Comparison of ENCODE assay signal across 7 cellular contexts in the genomic region with DNA sequence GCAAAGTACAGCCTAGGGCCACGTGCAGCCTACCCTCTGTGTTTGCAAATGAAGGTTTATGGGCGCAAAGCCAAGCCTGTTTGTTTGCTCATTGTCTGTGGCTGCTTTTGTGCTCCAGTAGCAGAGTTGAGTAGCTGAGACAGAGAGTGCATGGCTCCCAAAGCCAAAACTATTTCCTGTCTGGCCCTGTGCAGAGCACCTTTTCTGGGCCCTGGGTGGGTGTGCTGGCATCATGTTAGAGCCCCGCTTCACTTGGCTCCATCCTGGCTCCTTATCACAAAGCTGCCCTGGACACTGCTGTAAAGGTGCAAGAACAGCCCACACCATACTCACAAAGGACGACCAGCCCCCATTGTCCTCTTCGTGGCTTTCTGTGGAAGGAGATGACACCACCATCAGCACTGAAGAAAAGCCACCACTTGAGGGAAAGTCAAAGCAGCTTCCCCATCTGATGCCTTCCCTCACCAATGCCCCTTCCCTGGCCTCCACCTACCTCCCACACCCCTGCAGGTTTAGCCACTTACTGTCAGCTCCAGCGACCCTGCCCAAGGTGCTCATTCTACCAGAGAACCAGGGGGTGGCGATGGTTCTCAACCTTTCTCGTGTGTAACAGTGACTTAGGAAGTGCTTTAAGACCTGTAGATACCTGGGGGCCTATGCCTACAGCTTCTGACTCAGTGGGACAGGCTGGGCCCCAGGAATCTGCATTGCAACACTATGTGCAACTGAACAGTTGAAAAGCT.
A peak's percentile ranks its signal among the peaks of the same experiment; 100 is the strongest.
DNase-seq lines count a peak whose midpoint lies in the region; ATAC-seq, FAIRE-seq and TF ChIP-seq lines count a peak whose summit lies in the region.

No MANE protein-coding gene starts in this region.

- no peak for FAIRE-seq in urothelium cell line (lab: Jason Lieb, UNC)

- peak; percentile 47 for TF ChIP-seq CTCF in GM13976 (IDR thresholded peaks at IDR 0.05; ENCODE audit: borderline replicate concordance, control extremely low read depth, extremely low read depth, insufficient read depth, missing control alignments)

- no peak for ATAC-seq in HG03571 (IDR thresholded peaks at IDR 0.05; ENCODE audit: unreplicated experiment)

- DNase-seq in GM13976 (ENCODE audit: low spot score) = peak; percentile 41
- DNase-seq in NCI-H345 (lab: John Stamatoyannopoulos, UW) = peak; percentile 97
- DNase-seq in activated T-cell treated with anti-CD3 and anti-CD28 coated beads, Interleukin-2, amount 50 U/mL, for 48 hours = peak; percentile 69 to 74
- peak; percentile 42 for DNase-seq in left kidney (ENCODE audit: low read depth, low spot score)
- no peak for DNase-seq in NCI-H1436 (lab: John Stamatoyannopoulos, UW)
- no peak for DNase-seq in urothelium cell line (ENCODE audit: low spot score)

- in situ Hi-C loops in GM13976 (cut with MboI; ENCODE audit: low sequenced_read_pairs, unreplicated experiment) = no loop called here

Comparison
In these comparisons a context has a peak if more than half of its experiments do, and no peak if none do; other contexts are left out.
1. DNase-seq: peak in GM13976 (single experiment), NCI-H345 (single experiment), activated T-cell treated with anti-CD3 and anti-CD28 coated beads, Interleukin-2, amount 50 U/mL, for 48 hours (2 of 2) and left kidney (single experiment); none in NCI-H1436 (single experiment) and urothelium cell line (single experiment).